ENCODE assay signal across 20 cellular contexts in genomic region chr9:86802900-86803673, GRCh38.
DNase-seq lines count a peak whose midpoint lies in the region; ATAC-seq and TF ChIP-seq lines count a peak whose summit lies in the region.
"Had no signal": no experiment of that assay in that cellular context is flagged by ENCODE, and none has a peak within 500 bp of the region (broad histone marks: within the 10 kb centered on the region; RNA-seq: fewer than 3 reads in every experiment).

No MANE protein-coding gene starts in this region.

- H3K9me3 Mint-ChIP-seq in brain (peaks cover 0 to 9% (median 5%) of the 10 kb centered on the region in 5 experiments), nephron (no peaks in the 10 kb centered on the region), osteocyte (ENCODE audit: unreplicated experiment) (no peaks in the 10 kb centered on the region)
- H3K9me3 Mint-ChIP-seq: CD8-positive, alpha-beta T cell had no signal

- CTCF ChIA-PET in HEK293 (lab: Yijun Ruan, JAX): interaction anchor here (0.9 to 1.0 kb wide), 3 partner anchors 40 to 602 kb away, joined by 3 to 4 read pairs (median 3); no protein-coding TSS in a partner anchor

- no peaks in the 10 kb centered on the region for H3K36me3 Mint-ChIP-seq in brain
- H3K36me3 Mint-ChIP-seq in nephron (ENCODE audit: low read depth): peaks cover 7% of the 10 kb centered on the region
- no peaks in the 10 kb centered on the region for H3K36me3 Mint-ChIP-seq in osteocyte (ENCODE audit: unreplicated experiment)
- H3K36me3 Mint-ChIP-seq: CD8-positive, alpha-beta T cell; IgD-negative memory B cell had no signal

- peaks cover 3% of the 10 kb centered on the region for H3K27me3 Mint-ChIP-seq in brain
- H3K27me3 Mint-ChIP-seq in nephron (ENCODE audit: low read depth): peaks cover 7% of the 10 kb centered on the region
- no peaks in the 10 kb centered on the region for H3K27me3 Mint-ChIP-seq in osteocyte (ENCODE audit: unreplicated experiment)
- H3K27me3 Mint-ChIP-seq: B cell had no signal

- no peak for TF ChIP-seq CTCF in HEK293 (tag by site-specific recombination; IDR thresholded peaks at IDR 0.05)
- no peak for TF ChIP-seq CTCF in brain (conservative IDR thresholded peaks at IDR 0.05)
- TF ChIP-seq CTCF in nephron (IDR thresholded peaks at IDR 0.05; ENCODE audit: unreplicated experiment in 3 of 3): no peak
- TF ChIP-seq CTCF in osteocyte (IDR thresholded peaks at IDR 0.05): no peak
- TF ChIP-seq CTCF in WERI-Rb-1 (IDR thresholded peaks at IDR 0.05; ENCODE audit: low read depth, low read length): no peak

- no peaks in the 10 kb centered on the region for H3K9me3 ChIP-seq in HEK293 (ENCODE audit: control insufficient read depth, insufficient read depth, low read depth, low read length)
- H3K9me3 ChIP-seq in WERI-Rb-1 (ENCODE audit: severe bottlenecking): no peaks in the 10 kb centered on the region
- H3K9me3 ChIP-seq: BLaER1 treated with 17β-estradiol and CSF1 and Interleukin-3, amounts not matched to agents 10 nM and 100 nM; HAP-1 had no signal

- ATAC-seq in HG03025 (IDR thresholded peaks at IDR 0.05; ENCODE audit: low FRiP score, unreplicated experiment): no peak
- ATAC-seq: CD8-positive, alpha-beta T cell; GM12878 had no signal

- H3K4me1 Mint-ChIP-seq in brain: peaks cover 26% of the 10 kb centered on the region
- peaks cover 54% of the 10 kb centered on the region for H3K4me1 Mint-ChIP-seq in nephron
- H3K4me1 Mint-ChIP-seq in osteocyte (ENCODE audit: unreplicated experiment): peaks cover 12% of the 10 kb centered on the region
- H3K4me1 Mint-ChIP-seq: B cell, IgD-negative memory B cell had no signal

- H3K27ac Mint-ChIP-seq in brain (peak overlapping the region in 3 of 5 experiments; percentile 12 to 29 (median 24)), nephron (peak overlapping the region in 2 of 3 experiments; percentile 39 to 48), osteocyte (ENCODE audit: unreplicated experiment) (no peak overlapping the region)
- H3K27ac Mint-ChIP-seq: B cell; CD8-positive, alpha-beta T cell; IgD-negative memory B cell had no signal

- DNase-seq in osteocyte (ENCODE audit: extremely low spot score, unreplicated experiment): peak; percentile 25
- no peak for DNase-seq in MV-4-11 (lab: John Stamatoyannopoulos, UW)
- no peak for DNase-seq in nucleus accumbens (lab: John Stamatoyannopoulos, UW)
- no peak for DNase-seq in WERI-Rb-1
- DNase-seq: Calu3; CD8-positive, alpha-beta T cell; DMS53; DND-41; EL; GOT3 had no signal

- POLR2A ChIA-PET in HEK293 (lab: Yijun Ruan, JAX): no interaction called here

- H3K4me3 Mint-ChIP-seq in brain: peak overlapping the region in 2 of 5 experiments; percentile 33 to 59
- H3K4me3 Mint-ChIP-seq in nephron: peak overlapping the region in 2 of 3 experiments; percentile 6 to 44
- no peak overlapping the region for H3K4me3 Mint-ChIP-seq in osteocyte (ENCODE audit: unreplicated experiment)
- H3K4me3 Mint-ChIP-seq: B cell; CD8-positive, alpha-beta T cell; IgD-negative memory B cell had no signal

- H3K27me3 ChIP-seq in WERI-Rb-1 (ENCODE audit: insufficient read depth, low read depth, severe bottlenecking): peaks cover 48% of the 10 kb centered on the region
- H3K27me3 ChIP-seq: BLaER1 treated with 17β-estradiol and CSF1 and Interleukin-3, amounts not matched to agents 10 nM and 100 nM had no signal

- H3K36me3 ChIP-seq in HEK293 (ENCODE audit: control insufficient read depth in 2 of 2, insufficient read depth in 1 of 2, low read length in 2 of 2) (no peaks in the 10 kb centered on the region), WERI-Rb-1 (no peaks in the 10 kb centered on the region)
- H3K36me3 ChIP-seq: BLaER1 treated with 17β-estradiol and CSF1 and Interleukin-3, amounts not matched to agents 10 nM and 100 nM; HAP-1 had no signal

- no peak overlapping the region for H3K27ac ChIP-seq in HEK293 (ENCODE audit: extremely low read depth, low read depth, low read length)
- H3K27ac ChIP-seq in WERI-Rb-1: no peak overlapping the region
- H3K27ac ChIP-seq: BLaER1 treated with 17β-estradiol and CSF1 and Interleukin-3, amounts not matched to agents 10 nM and 100 nM; HL-60 had no signal

- H3K4me3 ChIP-seq in HEK293 (ENCODE audit: low read depth, low read length): no peak overlapping the region
- H3K4me3 ChIP-seq in WERI-Rb-1 (ENCODE audit: low read depth, low read length): no peak overlapping the region
- H3K4me3 ChIP-seq: BLaER1 treated with 17β-estradiol and CSF1 and Interleukin-3, amounts not matched to agents 10 nM and 100 nM; GM12878; HAP-1 had no signal

- H3K4me1 ChIP-seq in HEK293 (ENCODE audit: control insufficient read depth, insufficient read depth, low read length): no peaks in the 10 kb centered on the region
- H3K4me1 ChIP-seq: BLaER1 treated with 17β-estradiol and CSF1 and Interleukin-3, amounts not matched to agents 10 nM and 100 nM; HAP-1 had no signal

TF ChIP-seq in HEK293, 187 proteins besides CTCF, POLR2A, EP300 and RAD21:
- TF ChIP-seq ZNF404 (tag by site-specific recombination; IDR thresholded peaks at IDR 0.05): no peak
- TF ChIP-seq ZNF416 (tag by site-specific recombination; IDR thresholded peaks at IDR 0.05): no peak
- TF ChIP-seq ZFHX2 (tag by site-specific recombination; conservative IDR thresholded peaks at IDR 0.05): peak; percentile 91
- no peak for TF ChIP-seq MZF1 (tag by site-specific recombination; IDR thresholded peaks at IDR 0.05; ENCODE audit: borderline replicate concordance)
- no peak for TF ChIP-seq ZNF248 (tag by site-specific recombination; IDR thresholded peaks at IDR 0.05)
- TF ChIP-seq TRIM28 (IDR thresholded peaks at IDR 0.05; ENCODE audit: borderline replicate concordance, low read length): no peak
- TF ChIP-seq ZBTB1 (tag by site-specific recombination; IDR thresholded peaks at IDR 0.05): no peak
- no peak for TF ChIP-seq ZIC2 (tag by site-specific recombination; IDR thresholded peaks at IDR 0.05)
- peak; percentile 94 for TF ChIP-seq EGR2 (tag by site-specific recombination; IDR thresholded peaks at IDR 0.05; ENCODE audit: low read depth)
- no peak for TF ChIP-seq ZNF433 (tag by site-specific recombination; IDR thresholded peaks at IDR 0.05; ENCODE audit: low read depth)
- no peak for TF ChIP-seq OSR2 (tag by site-specific recombination; IDR thresholded peaks at IDR 0.05)
- TF ChIP-seq ZNF16 (tag by site-specific recombination; IDR thresholded peaks at IDR 0.05; ENCODE audit: low read depth): no peak
- TF ChIP-seq ZSCAN4 (tag by site-specific recombination; IDR thresholded peaks at IDR 0.05): peak; percentile 40
TF ChIP-seq in HEK293: peak in this region for 3.
